Comparison of ENCODE assay signal across 24 cellular contexts in genomic region chr10:35215107-35215506, GRCh38.
"Had no signal": no experiment of that assay in that cellular context is flagged by ENCODE, and none has a peak within 500 bp of the region (broad histone marks: within the 10 kb centered on the region; RNA-seq: fewer than 3 reads in every experiment).

No MANE protein-coding gene starts in this region.

- H3K4me3 ChIP-seq: breast epithelium, coronary artery, heart left ventricle, psoas muscle, testis had no signal

- H3K9me3 Mint-ChIP-seq: activated CD4-positive, alpha-beta memory T cell treated with anti-CD3 and anti-CD28 coated beads for 36 hours; activated CD4-positive, alpha-beta T cell treated with anti-CD3 and anti-CD28 coated beads, Interleukin-2, amount 10 ng/mL, durations not matched to agents 24 days and 14 days; activated naive CD4-positive, alpha-beta T cell treated with anti-CD3 and anti-CD28 coated beads, Interleukin-2, amount 50 U/mL, for 24 hours; activated naive CD8-positive, alpha-beta T cell treated with anti-CD3 and anti-CD28 coated beads, Interleukin-2, amount 50 U/mL, for 24 hours; activated T-helper 2 cell treated with anti-CD3 and anti-CD28 coated beads, Interferon-gamma antibody, Interleukin-2, Interleukin-4, amounts not matched to agents 10 μg/mL and 5 μg/mL and 100 μg/mL, durations not matched to agents 14 hours and 24 hours and 36 hours; effector memory CD8-positive, alpha-beta T cell; naive thymus-derived CD4-positive, alpha-beta T cell; neural crest cell had no signal

- H3K36me3 ChIP-seq: breast epithelium had no signal

- H3K9ac ChIP-seq: parathyroid adenoma, SK-N-SH had no signal

- H3K4me3 Mint-ChIP-seq: activated CD4-positive, alpha-beta memory T cell treated with anti-CD3 and anti-CD28 coated beads for 36 hours; activated CD4-positive, alpha-beta T cell treated with anti-CD3 and anti-CD28 coated beads, Interleukin-2, amount 10 ng/mL, durations not matched to agents 24 days and 14 days; activated naive CD4-positive, alpha-beta T cell treated with anti-CD3 and anti-CD28 coated beads, Interleukin-2, amount 50 U/mL, for 24 hours; activated naive CD8-positive, alpha-beta T cell treated with anti-CD3 and anti-CD28 coated beads, Interleukin-2, amount 50 U/mL, for 24 hours; effector memory CD8-positive, alpha-beta T cell; naive thymus-derived CD4-positive, alpha-beta T cell; neural crest cell had no signal

- H3K27me3 ChIP-seq: breast epithelium, heart left ventricle, testis had no signal

- H3K9me3 ChIP-seq: breast epithelium, heart left ventricle, psoas muscle, SK-N-SH, testis had no signal

- H3K4me2 ChIP-seq: SK-N-SH had no signal

- H3K27ac ChIP-seq: breast epithelium, coronary artery, parathyroid adenoma, psoas muscle, testis had no signal

- H3K27me3 Mint-ChIP-seq: activated CD4-positive, alpha-beta memory T cell treated with anti-CD3 and anti-CD28 coated beads for 36 hours; activated CD4-positive, alpha-beta T cell treated with anti-CD3 and anti-CD28 coated beads, Interleukin-2, amount 10 ng/mL, durations not matched to agents 24 days and 14 days; activated naive CD4-positive, alpha-beta T cell treated with anti-CD3 and anti-CD28 coated beads, Interleukin-2, amount 50 U/mL, for 24 hours; activated naive CD8-positive, alpha-beta T cell treated with anti-CD3 and anti-CD28 coated beads, Interleukin-2, amount 50 U/mL, for 24 hours; naive thymus-derived CD4-positive, alpha-beta T cell had no signal

- H3K27ac Mint-ChIP-seq: activated CD4-positive, alpha-beta memory T cell treated with anti-CD3 and anti-CD28 coated beads for 36 hours; activated CD4-positive, alpha-beta T cell treated with anti-CD3 and anti-CD28 coated beads, Interleukin-2, amount 10 ng/mL, durations not matched to agents 24 days and 14 days; activated naive CD4-positive, alpha-beta T cell treated with anti-CD3 and anti-CD28 coated beads, Interleukin-2, amount 50 U/mL, for 24 hours; effector memory CD8-positive, alpha-beta T cell had no signal

- DNase-seq: activated CD4-positive, alpha-beta T cell treated with anti-CD3 and anti-CD28 coated beads, Interleukin-2, amount 10 ng/mL, durations not matched to agents 24 days and 14 days; activated CD4-positive, CD25-positive, alpha-beta regulatory T cell treated with anti-CD3 and anti-CD28 coated beads, Interleukin-2, amount 50 U/mL, for 72 hours; activated CD8-positive, alpha-beta memory T cell treated with anti-CD3 and anti-CD28 coated beads, Interleukin-2, amount 50 U/mL, for 4 hours; activated naive CD8-positive, alpha-beta T cell treated with anti-CD3 and anti-CD28 coated beads, Interleukin-2, amount 50 U/mL, for 24 hours; effector memory CD8-positive, alpha-beta T cell; erythroblast; foreskin fibroblast; heart left ventricle; kidney glomerular epithelial cell; naive thymus-derived CD4-positive, alpha-beta T cell; psoas muscle; SK-N-SH; stimulated activated CD4-positive, alpha-beta T cell treated with anti-CD3 and anti-CD28 coated beads, Interleukin-2, amount 100 ng/mL, for 48 hours; stimulated activated naive CD4-positive, alpha-beta T cell treated with Interleukin-2 at 50 U/mL for 16 hours; T-helper 2 cell; testis; trophoblast cell had no signal

- ATAC-seq: activated naive CD8-positive, alpha-beta T cell treated with anti-CD3 and anti-CD28 coated beads, Interleukin-2, amount 50 U/mL, for 24 hours; effector memory CD8-positive, alpha-beta T cell; naive thymus-derived CD4-positive, alpha-beta T cell had no signal

- H3K79me2 ChIP-seq: parathyroid adenoma had no signal

- H3K4me1 ChIP-seq: breast epithelium, parathyroid adenoma, testis had no signal
